28 cellular contexts compared by ENCODE assay signal in genomic region chr10:71948496-71949067, GRCh38. TPM values are rescaled to one million over a fixed set of nuclear protein-coding genes. Genes with fewer than 3 reads are reported as not detected.
"Had no signal": no experiment of that assay in that cellular context is flagged by ENCODE, and none has a peak within 500 bp of the region (broad histone marks: within the 10 kb centered on the region; RNA-seq: fewer than 3 reads in every experiment).

No MANE protein-coding gene starts in this region.

- H3K27me3 ChIP-seq: body of pancreas, esophagus squamous epithelium, gastroesophageal sphincter had no signal

- H3K4me1 ChIP-seq: body of pancreas, gastroesophageal sphincter had no signal

- ATAC-seq: activated CD4-positive, CD25-positive, alpha-beta regulatory T cell treated with anti-CD3 and anti-CD28 coated beads, Interleukin-2, amount 50 U/mL, for 24 hours; activated CD8-positive, alpha-beta T cell treated with anti-CD3 and anti-CD28 coated beads for 36 hours; activated T-cell treated with anti-CD3 and anti-CD28 coated beads, Interleukin-2, amount 50 U/mL, for 4 hours; activated T-helper 17 cell treated with anti-CD3 and anti-CD28 coated beads, Interleukin-2, amount 50 U/mL, for 72 hours; body of pancreas; gastroesophageal sphincter; T-cell had no signal

- H3K27ac ChIP-seq: body of pancreas, coronary artery, dorsolateral prefrontal cortex, esophagus squamous epithelium, gastroesophageal sphincter, WERI-Rb-1 had no signal

- H3K36me3 ChIP-seq: esophagus squamous epithelium, gastroesophageal sphincter, WERI-Rb-1 had no signal

- DNase-seq: activated B cell treated with CpG ODN at 0.5 μM for 24 hours; activated CD4-positive, alpha-beta T cell treated with anti-CD3 and anti-CD28 coated beads for 48 hours; activated CD4-positive, alpha-beta T cell treated with anti-CD3 and anti-CD28 coated beads, Interleukin-2, amount 50 U/mL, for 1 hour; activated CD4-positive, alpha-beta T cell treated with anti-CD3 and anti-CD28 coated beads, Interleukin-2, amount 50 U/mL, for 48 hours; activated CD8-positive, alpha-beta memory T cell treated with anti-CD3 and anti-CD28 coated beads for 24 hours; activated CD8-positive, alpha-beta T cell treated with anti-CD3 and anti-CD28 coated beads for 36 hours; activated effector memory CD4-positive, alpha-beta T cell treated with Interleukin-2 at 50 U/mL for 16 hours; activated gamma-delta T cell treated with Interleukin-2 at 50 U/mL for 16 hours; activated naive CD4-positive, alpha-beta T cell treated with anti-CD3 and anti-CD28 coated beads, Interleukin-2, amount 50 U/mL, for 16 hours; activated naive CD4-positive, alpha-beta T cell treated with Interleukin-2 at 50 U/mL for 16 hours; activated T-cell treated with anti-CD3 and anti-CD28 coated beads, Interleukin-2, amount 50 U/mL, for 4 hours; amniotic stem cell; anterior cingulate cortex; body of pancreas; dorsolateral prefrontal cortex; effector memory CD4-positive, alpha-beta T cell; endodermal cell; erythroblast; esophagus squamous epithelium; foreskin melanocyte; head of caudate nucleus; T-cell; T1000; WERI-Rb-1 had no signal

- H3K4me3 ChIP-seq: body of pancreas, coronary artery, dorsolateral prefrontal cortex, esophagus squamous epithelium, gastroesophageal sphincter had no signal

RNA-seq across cellular contexts. Expression of gene CHST3, which starts 15.6 kb away (rescaled TPM):
- total RNA-seq: activated B cell treated with CpG ODN at 0.5 μM for 24 hours had no signal
